11 cellular contexts compared by ENCODE assay signal in genomic region chr15:53837263-53837662, GRCh38.
A peak's percentile ranks its signal among the peaks of the same experiment; 100 is the strongest.
DNase-seq lines count a peak whose midpoint lies in the region; ATAC-seq lines count a peak whose summit lies in the region.
"Had no signal": no experiment of that assay in that cellular context is flagged by ENCODE, and none has a peak within 500 bp of the region (broad histone marks: within the 10 kb centered on the region; RNA-seq: fewer than 3 reads in every experiment).

No MANE protein-coding gene starts in this region.

- intact Hi-C loops in posterior cingulate gyrus (cut with DNase I) = no loop called here

- no peak for ATAC-seq in GM21447 (IDR thresholded peaks at IDR 0.05; ENCODE audit: unreplicated experiment)
- ATAC-seq in GM21825 (IDR thresholded peaks at IDR 0.05; ENCODE audit: unreplicated experiment) = no peak

- DNase-seq in COLO668 (lab: John Stamatoyannopoulos, UW; ENCODE audit: unreplicated experiment) (peak; percentile 90), NCI-H1105 (lab: John Stamatoyannopoulos, UW) (peak; percentile 90), NCI-H748 treated with DMSO at 0.1 percent for 48 hours (lab: John Stamatoyannopoulos, UW) (peak; percentile 83), kidney tubule cell (ENCODE audit: low spot score) (peak; percentile 62), SW 1271 (lab: John Stamatoyannopoulos, UW) (no peak), posterior cingulate gyrus (no peak)
- DNase-seq: brain microvascular endothelial cell; immature natural killer cell; stimulated activated CD4-positive, alpha-beta T cell treated with anti-CD3 and anti-CD28 coated beads, Interleukin-4, amount 100 ng/mL, for 1 hour had no signal

Comparison
In these comparisons a context has a peak if more than half of its experiments do, and no peak if none do; other contexts are left out.
1. DNase-seq: peak in COLO668 (single experiment), NCI-H1105 (single experiment), NCI-H748 treated with DMSO at 0.1 percent for 48 hours (single experiment) and kidney tubule cell (single experiment); none in SW 1271 (0 of 2) and posterior cingulate gyrus (0 of 10).